9 cellular contexts compared by ENCODE assay signal in the genomic region with DNA sequence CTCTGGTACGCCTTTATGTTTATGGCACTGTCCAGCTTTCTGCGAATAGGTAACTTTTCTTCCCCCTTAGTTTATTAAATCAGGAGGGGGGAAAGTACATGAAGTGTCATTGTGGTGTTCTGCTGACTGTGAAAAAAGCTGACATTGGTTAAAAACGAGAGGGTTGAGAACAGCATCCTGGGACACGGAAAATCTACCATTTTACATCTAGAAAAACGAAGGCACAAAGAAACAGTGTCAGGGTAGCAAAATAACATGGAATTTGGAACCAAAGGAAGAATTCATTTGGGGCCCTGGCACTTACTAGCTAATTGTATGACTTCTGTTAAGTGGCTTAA. TPM values are rescaled to one million over a fixed set of nuclear protein-coding genes. Genes with fewer than 3 reads are reported as not detected.
DNase-seq lines count a peak whose midpoint lies in the region; ATAC-seq, FAIRE-seq and TF ChIP-seq lines count a peak whose summit lies in the region.
"Had no signal": no experiment of that assay in that cellular context is flagged by ENCODE, and none has a peak within 500 bp of the region (broad histone marks: within the 10 kb centered on the region; RNA-seq: fewer than 3 reads in every experiment).

No MANE protein-coding gene starts in this region.

- H3K4me3 Mint-ChIP-seq in CD8-positive, alpha-beta T cell = peak overlapping the region; percentile 87

- peak overlapping the region; percentile 76 for H3K4me3 ChIP-seq in CD8-positive, alpha-beta T cell (ENCODE audit: low read depth, low read length)
- H3K4me3 ChIP-seq in MM.1S (ENCODE audit: low read length) = peak overlapping the region; percentile 70
- H3K4me3 ChIP-seq in endocrine pancreas (ENCODE audit: control insufficient read depth, insufficient read depth, low read length) = peak overlapping the region; percentile 66
- peak overlapping the region; percentile 24 for H3K4me3 ChIP-seq in ovary
- H3K4me3 ChIP-seq in mucosa of descending colon = no peak overlapping the region

- POLR2A ChIA-PET in CD8-positive, alpha-beta T cell (lab: Charles Lee) = interaction anchor here (0.5 to 1.9 kb wide), 4 partner anchors 10 to 1161 kb away, joined by 3 to 8 read pairs (median 4); a partner anchor contains a TSS

- CTCF ChIA-PET in CD8-positive, alpha-beta T cell (lab: Charles Lee) = no interaction called here

- H3K9ac ChIP-seq in MM.1S (ENCODE audit: low read length) = no peak overlapping the region
- H3K9ac ChIP-seq in endocrine pancreas (ENCODE audit: control insufficient read depth, insufficient read depth, low read length) = no peak overlapping the region

- WGBS in ovary, 3 donors = 35 to 39% (median 39%) methylated on average over 5 of the region's 5 CpGs

- peak overlapping the region; percentile 45; the same call in 1 of the 2 replicates for H2AFZ ChIP-seq in MM.1S (ENCODE audit: low read length)

- no peak for FAIRE-seq in HTR-8/SVneo (lab: Jason Lieb, UNC)
- FAIRE-seq: endometrium had no signal

- H3K27me3 ChIP-seq in CD8-positive, alpha-beta T cell (ENCODE audit: insufficient read depth, low read length) = no peaks in the 10 kb centered on the region
- H3K27me3 ChIP-seq in MM.1S (replicated peaks; ENCODE audit: insufficient read depth, low read length) (no peaks in the 10 kb centered on the region; the same call in 1 of the 2 replicates), endocrine pancreas (ENCODE audit: control insufficient read depth, insufficient read depth, low read length) (no peaks in the 10 kb centered on the region), ovary (no peaks in the 10 kb centered on the region)

- peaks cover 5% of the 10 kb centered on the region for H3K4me1 ChIP-seq in CD8-positive, alpha-beta T cell (ENCODE audit: insufficient read depth, low read length)
- H3K4me1 ChIP-seq in MM.1S (ENCODE audit: low read length) (no peaks in the 10 kb centered on the region), endocrine pancreas (ENCODE audit: control insufficient read depth, insufficient read depth, low read length) (no peaks in the 10 kb centered on the region), ovary (ENCODE audit: insufficient read depth) (no peaks in the 10 kb centered on the region), mucosa of descending colon (ENCODE audit: low read depth) (no peaks in the 10 kb centered on the region)

- peaks cover 15% of the 10 kb centered on the region for H3K4me1 Mint-ChIP-seq in CD8-positive, alpha-beta T cell (ENCODE audit: low read depth)

- intact Hi-C loops in CD8-positive, alpha-beta T cell (cut with DNase I, micrococcal nuclease) = loop anchor here in 1 of 2 experiments (2.0 to 5.0 kb wide), 2 partner anchors 164 to 1159 kb away; a partner anchor contains a TSS
- intact Hi-C loops in ovary (cut with DNase I) (no loop called here), mucosa of descending colon (cut with DNase I, micrococcal nuclease) (no loop called here)

- no peaks in the 10 kb centered on the region for H3F3A ChIP-seq in MM.1S (ENCODE audit: insufficient read depth, low read length)

- peak overlapping the region; percentile 42 for H3K27ac ChIP-seq in CD8-positive, alpha-beta T cell (ENCODE audit: low read depth, low read length)
- no peak overlapping the region for H3K27ac ChIP-seq in MM.1S (ENCODE audit: low read length)
- H3K27ac ChIP-seq in ovary = no peak overlapping the region

- H3K9me2 ChIP-seq in MM.1S (replicated peaks; ENCODE audit: insufficient read depth, low read length) = no peaks in the 10 kb centered on the region

- DNase-seq in CD8-positive, alpha-beta T cell = no peak
- no peak for DNase-seq in MM.1S
- no peak for DNase-seq in ovary
- DNase-seq in mucosa of descending colon = no peak
- no peak for DNase-seq in stimulated activated CD4-positive, alpha-beta T cell treated with anti-CD3 and anti-CD28 coated beads, Interleukin-4, amount 100 ng/mL, for 24 hours
- no peak for DNase-seq in HTR-8/SVneo (ENCODE audit: insufficient read length, low spot score)
- DNase-seq in DMS153 (lab: John Stamatoyannopoulos, UW) = no peak

- no peak for TF ChIP-seq EP300 in ovary (IDR thresholded peaks at IDR 0.05)

- no peaks in the 10 kb centered on the region for H3K9me3 ChIP-seq in CD8-positive, alpha-beta T cell (ENCODE audit: low read length)
- H3K9me3 ChIP-seq in MM.1S (replicated peaks; ENCODE audit: insufficient read depth, low read length) (no peaks in the 10 kb centered on the region), endocrine pancreas (ENCODE audit: control insufficient read depth, low read length) (no peaks in the 10 kb centered on the region), ovary (no peaks in the 10 kb centered on the region), mucosa of descending colon (no peaks in the 10 kb centered on the region)

- H3K36me3 ChIP-seq in CD8-positive, alpha-beta T cell (ENCODE audit: insufficient read depth, low read length) = no peaks in the 10 kb centered on the region
- no peaks in the 10 kb centered on the region for H3K36me3 ChIP-seq in MM.1S (replicated peaks; ENCODE audit: insufficient read depth, low read length)
- no peaks in the 10 kb centered on the region for H3K36me3 ChIP-seq in endocrine pancreas (ENCODE audit: control insufficient read depth, insufficient read depth, low read length)
- H3K36me3 ChIP-seq in ovary = no peaks in the 10 kb centered on the region
- H3K36me3 ChIP-seq in mucosa of descending colon (ENCODE audit: low read depth) = no peaks in the 10 kb centered on the region

- no peak for TF ChIP-seq CTCF in CD8-positive, alpha-beta T cell (IDR thresholded peaks at IDR 0.05)
- TF ChIP-seq CTCF in MM.1S (IDR thresholded peaks at IDR 0.05; ENCODE audit: low read length) (no peak), ovary (IDR thresholded peaks at IDR 0.05) (no peak), mucosa of descending colon (IDR thresholded peaks at IDR 0.05) (no peak)

- no peaks in the 10 kb centered on the region for H4K20me1 ChIP-seq in MM.1S (ENCODE audit: insufficient read depth, low read length)

- H3K27ac Mint-ChIP-seq in CD8-positive, alpha-beta T cell = peak overlapping the region; percentile 71

- no peak for TF ChIP-seq POLR2A in ovary (IDR thresholded peaks at IDR 0.05)

- no peaks in the 10 kb centered on the region for H3K27me3 Mint-ChIP-seq in CD8-positive, alpha-beta T cell (ENCODE audit: low read depth)

- no peak for ATAC-seq in CD8-positive, alpha-beta T cell
- no peak for ATAC-seq in mucosa of descending colon

- no peaks in the 10 kb centered on the region for H3K9me3 Mint-ChIP-seq in CD8-positive, alpha-beta T cell

- peaks cover 5% of the 10 kb centered on the region for H3K36me3 Mint-ChIP-seq in CD8-positive, alpha-beta T cell

- H3K79me2 ChIP-seq in MM.1S (ENCODE audit: low read length) = no peaks in the 10 kb centered on the region

- peak overlapping the region; percentile 60 for H3K4me2 ChIP-seq in MM.1S (ENCODE audit: low read depth, low read length)

RNA-seq across cellular contexts. Expression of a gene that starts 1.2 kb away (rescaled TPM):
- total RNA-seq in CD8-positive, alpha-beta T cell = 1 to 10 TPM in 1 of 2 experiments, under 1 TPM in 1; 0.61 to 1.3 TPM
- total RNA-seq in ovary = 10 to 100 TPM in 6 of 7 donors, 1 to 10 TPM in 1; 4.4 to 38.5 (median 17.8) TPM
- polyA plus RNA-seq in ovary = 10 to 100 TPM in 1 of 2 donors, 1 to 10 TPM in 1; 3.2 to 13.1 TPM
- total RNA-seq in mucosa of descending colon = 10 to 100 TPM; 18.1 to 26.2 (median 19.3) TPM
